Comparison of ENCODE assay signal across 9 cellular contexts in the genomic region with DNA sequence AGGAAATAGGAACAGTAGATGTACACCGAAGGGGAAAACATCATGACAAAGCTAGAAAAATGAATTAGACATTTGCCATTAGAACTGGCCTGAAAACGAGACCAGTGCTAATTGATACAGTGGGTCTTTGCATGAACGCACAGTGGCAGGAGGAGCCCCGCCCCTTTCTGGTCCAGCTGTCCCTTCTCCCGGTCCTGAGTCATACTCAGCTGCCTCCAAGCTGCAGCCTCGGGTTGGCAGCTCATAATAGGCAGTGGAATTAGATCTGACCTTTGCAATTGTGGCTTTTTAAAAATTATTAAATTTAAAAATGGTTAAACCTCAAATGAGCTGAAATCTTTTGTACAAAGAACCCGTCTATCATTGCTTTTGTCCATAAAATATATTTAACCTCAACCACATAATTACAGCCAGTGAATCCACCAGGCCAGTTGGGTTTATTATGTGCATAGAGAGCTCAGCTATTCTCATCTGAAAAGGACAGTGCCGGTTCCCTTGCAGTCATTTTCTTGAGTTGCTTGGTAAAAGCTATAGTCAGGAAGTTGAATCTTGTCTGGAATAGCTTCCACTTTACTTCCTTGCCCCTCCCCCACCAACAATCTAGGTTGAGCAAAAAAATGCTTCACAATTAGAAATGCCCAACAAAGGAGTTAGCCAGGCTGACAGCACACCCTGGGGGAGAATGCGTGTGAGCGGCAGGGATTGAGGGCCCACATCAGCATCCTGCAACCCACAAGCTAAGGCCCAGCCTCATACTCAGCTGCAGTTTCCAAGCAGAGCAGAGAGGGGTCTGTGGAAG.
A peak's percentile ranks its signal among the peaks of the same experiment; 100 is the strongest.
DNase-seq lines count a peak whose midpoint lies in the region; ATAC-seq and TF ChIP-seq lines count a peak whose summit lies in the region.
"Had no signal": no experiment of that assay in that cellular context is flagged by ENCODE, and none has a peak within 500 bp of the region (broad histone marks: within the 10 kb centered on the region; RNA-seq: fewer than 3 reads in every experiment).

No MANE protein-coding gene starts in this region.

- H3K4me3 ChIP-seq in neuron (ENCODE audit: low read length): no peak overlapping the region

- H3K27ac Mint-ChIP-seq in progenitor cell of endocrine pancreas: no peak overlapping the region
- H3K27ac Mint-ChIP-seq in stimulated activated naive B cell treated with anti-CD40 and anti-IgM and Interleukin-4, amounts not matched to agents 10 μg/mL and 1 μg/mL and 100 μg/mL, for 72 hours: no peak overlapping the region
- H3K27ac Mint-ChIP-seq in activated CD8-positive, alpha-beta T cell treated with anti-CD3 and anti-CD28 coated beads, Interleukin-2, amount 10 ng/mL, durations not matched to agents 7 days and 5 days: no peak overlapping the region

- peaks cover 2% of the 10 kb centered on the region for H3K36me3 Mint-ChIP-seq in progenitor cell of endocrine pancreas (ENCODE audit: insufficient read depth)
- peaks cover 0 to 4% of the 10 kb centered on the region in 2 donors for H3K36me3 Mint-ChIP-seq in stimulated activated naive B cell treated with anti-CD40 and anti-IgM and Interleukin-4, amounts not matched to agents 10 μg/mL and 1 μg/mL and 100 μg/mL, for 72 hours
- no peaks in the 10 kb centered on the region for H3K36me3 Mint-ChIP-seq in activated CD8-positive, alpha-beta T cell treated with anti-CD3 and anti-CD28 coated beads, Interleukin-2, amount 10 ng/mL, durations not matched to agents 7 days and 5 days (ENCODE audit: low read depth)

- H3K9me3 Mint-ChIP-seq in progenitor cell of endocrine pancreas (ENCODE audit: low read depth): peaks cover 9% of the 10 kb centered on the region
- no peaks in the 10 kb centered on the region for H3K9me3 Mint-ChIP-seq in stimulated activated naive B cell treated with anti-CD40 and anti-IgM and Interleukin-4, amounts not matched to agents 10 μg/mL and 1 μg/mL and 100 μg/mL, for 72 hours
- no peaks in the 10 kb centered on the region for H3K9me3 Mint-ChIP-seq in activated CD8-positive, alpha-beta T cell treated with anti-CD3 and anti-CD28 coated beads, Interleukin-2, amount 10 ng/mL, durations not matched to agents 7 days and 5 days (ENCODE audit: insufficient read depth)

- POLR2A ChIA-PET in activated CD8-positive, alpha-beta T cell treated with anti-CD3 and anti-CD28 coated beads, Interleukin-2, amount 10 ng/mL, durations not matched to agents 7 days and 5 days (lab: Charles Lee): no interaction called here

- no peak for ATAC-seq in GM18909 (IDR thresholded peaks at IDR 0.05; ENCODE audit: poor library complexity, unreplicated experiment)
- no peak for ATAC-seq in stimulated activated naive B cell treated with anti-CD40 and anti-IgM and Interleukin-4, amounts not matched to agents 10 μg/mL and 1 μg/mL and 100 μg/mL, for 72 hours (replicated peaks)
- ATAC-seq in activated CD8-positive, alpha-beta T cell treated with anti-CD3 and anti-CD28 coated beads, Interleukin-2, amount 10 ng/mL, durations not matched to agents 7 days and 5 days: no peak

- TF ChIP-seq CTCF in progenitor cell of endocrine pancreas (IDR thresholded peaks at IDR 0.05; ENCODE audit: unreplicated experiment): no peak

- peak overlapping the region; percentile 29 for H2AFZ ChIP-seq in neuron (ENCODE audit: low read depth, low read length)

- H3K27me3 Mint-ChIP-seq in progenitor cell of endocrine pancreas: no peaks in the 10 kb centered on the region
- peaks cover 0 to 13% of the 10 kb centered on the region in 2 donors for H3K27me3 Mint-ChIP-seq in stimulated activated naive B cell treated with anti-CD40 and anti-IgM and Interleukin-4, amounts not matched to agents 10 μg/mL and 1 μg/mL and 100 μg/mL, for 72 hours
- no peaks in the 10 kb centered on the region for H3K27me3 Mint-ChIP-seq in activated CD8-positive, alpha-beta T cell treated with anti-CD3 and anti-CD28 coated beads, Interleukin-2, amount 10 ng/mL, durations not matched to agents 7 days and 5 days (ENCODE audit: low read depth)

- H3K36me3 ChIP-seq in neuron (ENCODE audit: insufficient read depth, low read length): no peaks in the 10 kb centered on the region

- H3K4me3 Mint-ChIP-seq in progenitor cell of endocrine pancreas (ENCODE audit: low read depth): no peak overlapping the region
- H3K4me3 Mint-ChIP-seq in stimulated activated naive B cell treated with anti-CD40 and anti-IgM and Interleukin-4, amounts not matched to agents 10 μg/mL and 1 μg/mL and 100 μg/mL, for 72 hours: no peak overlapping the region
- no peak overlapping the region for H3K4me3 Mint-ChIP-seq in activated CD8-positive, alpha-beta T cell treated with anti-CD3 and anti-CD28 coated beads, Interleukin-2, amount 10 ng/mL, durations not matched to agents 7 days and 5 days

- peaks cover 6% of the 10 kb centered on the region for H3K4me1 Mint-ChIP-seq in progenitor cell of endocrine pancreas (ENCODE audit: low read depth)
- no peaks in the 10 kb centered on the region for H3K4me1 Mint-ChIP-seq in stimulated activated naive B cell treated with anti-CD40 and anti-IgM and Interleukin-4, amounts not matched to agents 10 μg/mL and 1 μg/mL and 100 μg/mL, for 72 hours
- H3K4me1 Mint-ChIP-seq in activated CD8-positive, alpha-beta T cell treated with anti-CD3 and anti-CD28 coated beads, Interleukin-2, amount 10 ng/mL, durations not matched to agents 7 days and 5 days (ENCODE audit: low read depth): no peaks in the 10 kb centered on the region

- H3K9me3 ChIP-seq in neuron (ENCODE audit: low read length): no peaks in the 10 kb centered on the region

- CTCF ChIA-PET in activated CD8-positive, alpha-beta T cell treated with anti-CD3 and anti-CD28 coated beads, Interleukin-2, amount 10 ng/mL, durations not matched to agents 7 days and 5 days (lab: Charles Lee): no interaction called here

- peaks cover 9% of the 10 kb centered on the region for H3K4me1 ChIP-seq in neuron (ENCODE audit: insufficient read depth, low read length)

- peak; percentile 72 for DNase-seq in ELF-1 (ENCODE audit: low read depth, low spot score)
- peak; percentile 36 for DNase-seq in NCI-H526 treated with DMSO at 0.1 percent for 48 hours (lab: John Stamatoyannopoulos, UW)
- peak; percentile 75 for DNase-seq in epidermal melanocyte (ENCODE audit: insufficient read length, low spot score)
- no peak for DNase-seq in progenitor cell of endocrine pancreas (ENCODE audit: low spot score, unreplicated experiment)
- no peak for DNase-seq in stimulated activated naive B cell treated with anti-CD40 and anti-IgM and Interleukin-4, amounts not matched to agents 10 μg/mL and 1 μg/mL and 100 μg/mL, for 72 hours
- no peak for DNase-seq in activated CD8-positive, alpha-beta T cell treated with anti-CD3 and anti-CD28 coated beads, Interleukin-2, amount 10 ng/mL, durations not matched to agents 7 days and 5 days
- DNase-seq: activated gamma-delta T cell treated with Interleukin-2 at 50 U/mL for 16 hours had no signal

- H3K27me3 ChIP-seq in neuron (ENCODE audit: insufficient read depth, low read length): no peaks in the 10 kb centered on the region

Comparison
In these comparisons a context has a peak if more than half of its experiments do, and no peak if none do; other contexts are left out.
1. DNase-seq: peak in ELF-1 (single experiment), NCI-H526 treated with DMSO at 0.1 percent for 48 hours (single experiment) and epidermal melanocyte (single experiment); none in progenitor cell of endocrine pancreas (single experiment), stimulated activated naive B cell treated with anti-CD40 and anti-IgM and Interleukin-4, amounts not matched to agents 10 μg/mL and 1 μg/mL and 100 μg/mL, for 72 hours (single experiment) and activated CD8-positive, alpha-beta T cell treated with anti-CD3 and anti-CD28 coated beads, Interleukin-2, amount 10 ng/mL, durations not matched to agents 7 days and 5 days (single experiment).